In genomic region chr6:33417903-33418689, GRCh38 we compare ENCODE assay signal across 1 cellular context.
TF ChIP-seq lines count a peak whose summit lies in the region.

Gene CUTA, minus strand, starts transcription at chr6:33418107. Its CDS starts 107 bp downstream, at chr6:33418000.

TF ChIP-seq in HepG2, 621 proteins besides CTCF, POLR2A, EP300 and RAD21 (continued from another document and continues in another):
- TF ChIP-seq ARID5B (CRISPR knock-in tag; IDR thresholded peaks at IDR 0.05) (peak; percentile 74; the same call in 1 of the 2 replicates), RNF2 (conservative IDR thresholded peaks at IDR 0.05; ENCODE audit: low read depth) (peak; percentile 97), TFE3 (CRISPR knock-in tag; IDR thresholded peaks at IDR 0.05) (peak; percentile 97), ISX (CRISPR knock-in tag; conservative IDR thresholded peaks at IDR 0.05) (0 out of 2 replicates have a peak, but pooled peaks have one; percentile 24), TMF1 (CRISPR knock-in tag; IDR thresholded peaks at IDR 0.05; ENCODE audit: low read depth) (no peak; the same call in none of the 2 replicates), ZNF660 (CRISPR knock-in tag; IDR thresholded peaks at IDR 0.05; ENCODE audit: borderline replicate concordance, low read depth) (peak; percentile 24; the same call in 1 of the 2 replicates), TBX3 (IDR thresholded peaks at IDR 0.05; ENCODE audit: borderline replicate concordance) (peak; percentile 91), NR2C2 (CRISPR knock-in tag; IDR thresholded peaks at IDR 0.05; ENCODE audit: borderline replicate concordance) (peak; percentile 80; the same call in 1 of the 2 replicates), U2AF2 (IDR thresholded peaks at IDR 0.05; ENCODE audit: low read depth, low read length) (peak; percentile 91; the same call in 1 of the 2 replicates), ZBTB40 (IDR thresholded peaks at IDR 0.05) (no peak), ZBTB40 (CRISPR knock-in tag; IDR thresholded peaks at IDR 0.05) (peak; percentile 27; the same call in 1 of the 2 replicates), ZNF644 (CRISPR knock-in tag; IDR thresholded peaks at IDR 0.05; ENCODE audit: low read depth) (peak; percentile 6; the same call in 1 of the 2 replicates), NONO (IDR thresholded peaks at IDR 0.05) (no peak), NONO (CRISPR knock-in tag; conservative IDR thresholded peaks at IDR 0.05) (peak; percentile 78; the same call in 1 of the 2 replicates), GATAD1 (CRISPR knock-in tag; IDR thresholded peaks at IDR 0.05) (peak; percentile 90), ZNF160 (CRISPR knock-in tag; IDR thresholded peaks at IDR 0.05) (peak; percentile 70; the same call in 1 of the 2 replicates), ATF1 (CRISPR knock-in tag; IDR thresholded peaks at IDR 0.05) (peak; percentile 90), DNMT3B (CRISPR knock-in tag; conservative IDR thresholded peaks at IDR 0.05) (no peak; the same call in 1 of the 2 replicates), ZNF704 (CRISPR knock-in tag; IDR thresholded peaks at IDR 0.05; ENCODE audit: borderline replicate concordance) (peak; percentile 89), ZNF121 (CRISPR knock-in tag; IDR thresholded peaks at IDR 0.05) (no peak), ZNF317 (CRISPR knock-in tag; IDR thresholded peaks at IDR 0.05) (peak; percentile 72; the same call in 1 of the 2 replicates), GMEB1 (CRISPR knock-in tag; IDR thresholded peaks at IDR 0.05; ENCODE audit: borderline replicate concordance) (peak; percentile 94), ZBTB25 (CRISPR knock-in tag; IDR thresholded peaks at IDR 0.05) (peak; percentile 68; the same call in 1 of the 2 replicates), ZNF589 (CRISPR knock-in tag; conservative IDR thresholded peaks at IDR 0.05) (peak; percentile 43), TSC22D2 (CRISPR knock-in tag; IDR thresholded peaks at IDR 0.05; ENCODE audit: borderline replicate concordance) (no peak; the same call in 1 of the 2 replicates), MAF1 (CRISPR knock-in tag; IDR thresholded peaks at IDR 0.05; ENCODE audit: borderline replicate concordance) (0 out of 2 replicates have a peak, but pooled peaks have one; percentile 47), CAMTA2 (CRISPR knock-in tag; IDR thresholded peaks at IDR 0.05; ENCODE audit: borderline replicate concordance) (0 out of 2 replicates have a peak, but pooled peaks have one; percentile 2), KLF9 (CRISPR knock-in tag; IDR thresholded peaks at IDR 0.05; ENCODE audit: low read depth) (peak; percentile 4), RELA (CRISPR knock-in tag; IDR thresholded peaks at IDR 0.05) (no peak; the same call in 1 of the 2 replicates), CREBL2 (CRISPR knock-in tag; IDR thresholded peaks at IDR 0.05; ENCODE audit: borderline replicate concordance) (peak; percentile 86; the same call in 1 of the 2 replicates), ZBTB2 (CRISPR knock-in tag; IDR thresholded peaks at IDR 0.05; ENCODE audit: low read depth) (peak; percentile 47), ZNF326 (CRISPR knock-in tag; IDR thresholded peaks at IDR 0.05; ENCODE audit: borderline replicate concordance) (no peak), CERS6 (CRISPR knock-in tag; IDR thresholded peaks at IDR 0.05) (no peak), ZSCAN9 (CRISPR knock-in tag; IDR thresholded peaks at IDR 0.05; ENCODE audit: borderline replicate concordance) (peak; percentile 61), NCOA2 (CRISPR knock-in tag; IDR thresholded peaks at IDR 0.05) (peak; percentile 39; the same call in 1 of the 2 replicates), CHCHD3 (CRISPR knock-in tag; IDR thresholded peaks at IDR 0.05) (no peak), BORCS8-MEF2B (CRISPR knock-in tag; IDR thresholded peaks at IDR 0.05) (no peak; the same call in 1 of the 2 replicates)
